8 cellular contexts compared by ENCODE assay signal in genomic region chr20:14337400-14338171, GRCh38. TPM values are rescaled to one million over a fixed set of nuclear protein-coding genes. Genes with fewer than 3 reads are reported as not detected.
DNase-seq lines count a peak whose midpoint lies in the region; ATAC-seq and TF ChIP-seq lines count a peak whose summit lies in the region.

TSS of gene FLRT3 (minus strand) at chr20:14337612. CDS start at chr20:14327506, 10,106 bp downstream.

- no peaks in the 10 kb centered on the region for H3K36me3 ChIP-seq in right atrium auricular region

- TF ChIP-seq CTCF in right atrium auricular region (IDR thresholded peaks at IDR 0.05), result peak; percentile 48 to 70

- H3K27ac ChIP-seq in right atrium auricular region, result no peak within 1 kb of the TSS

- H3K4me1 ChIP-seq in right atrium auricular region, result no peaks in the 10 kb centered on the region

- intact Hi-C loops in posterior vena cava (cut with DNase I), result no loop called here

- H3K9me3 ChIP-seq in right atrium auricular region, result no peaks in the 10 kb centered on the region

- DNase-seq in DMS153 (lab: John Stamatoyannopoulos, UW), result peak; percentile 71
- DNase-seq in NCI-H510A (lab: John Stamatoyannopoulos, UW), result peak; percentile 83
- peak; percentile 18 to 93 (median 74) for DNase-seq in anterior cingulate cortex (lab: John Stamatoyannopoulos, UW)
- peak; percentile 76 for DNase-seq in right atrium auricular region (ENCODE audit: low spot score)
- DNase-seq in posterior vena cava (ENCODE audit: low spot score), result peak; percentile 84
- no peak for DNase-seq in mesenteric fat pad (ENCODE audit: low spot score)

- ATAC-seq in GM19467 (IDR thresholded peaks at IDR 0.05; ENCODE audit: unreplicated experiment) (peak; percentile 98), HG03520 (IDR thresholded peaks at IDR 0.05; ENCODE audit: unreplicated experiment) (peak; percentile 96)

- H3K4me3 ChIP-seq in right atrium auricular region, result peak within 1 kb of the TSS; percentile 23 to 45

- H3K27me3 ChIP-seq in right atrium auricular region, result no peaks in the 10 kb centered on the region

RNA-seq across cellular contexts. Expression of gene FLRT3, which starts in this region (rescaled TPM):
- total RNA-seq in right atrium auricular region, result 10 to 100 TPM in 1 of 2 donors, 1 to 10 TPM in 1; 2.3 to 17.8 TPM
- total RNA-seq in posterior vena cava, result 1 to 10 TPM in 1 of 2 donors, under 1 TPM in 1; 0.65 to 1.3 TPM
- total RNA-seq in mesenteric fat pad, result 0.06 TPM
